13 cellular contexts compared by ENCODE assay signal in genomic region chr16:8989099-8989878, GRCh38.
"Had no signal": no experiment of that assay in that cellular context is flagged by ENCODE, and none has a peak within 500 bp of the region (broad histone marks: within the 10 kb centered on the region; RNA-seq: fewer than 3 reads in every experiment).

No MANE protein-coding gene starts in this region.

- H3K36me3 Mint-ChIP-seq: activated naive CD4-positive, alpha-beta T cell treated with anti-CD3 and anti-CD28 coated beads, Interleukin-2, amount 10 ng/mL, durations not matched to agents 7 days and 5 days; stimulated activated effector memory CD8-positive, alpha-beta T cell treated with anti-CD3 and anti-CD28 coated beads, Interleukin-12 subunit alpha, Interleukin-12 subunit beta, amount 100 ng/mL, for 72 hours had no signal

- H3K27me3 ChIP-seq: ascending aorta, neural progenitor cell, ovary, vagina had no signal

- H3K4me1 Mint-ChIP-seq: activated naive CD4-positive, alpha-beta T cell treated with anti-CD3 and anti-CD28 coated beads, Interleukin-2, amount 10 ng/mL, durations not matched to agents 7 days and 5 days; stimulated activated effector memory CD8-positive, alpha-beta T cell treated with anti-CD3 and anti-CD28 coated beads, Interleukin-12 subunit alpha, Interleukin-12 subunit beta, amount 100 ng/mL, for 72 hours had no signal

- H3K4me3 Mint-ChIP-seq: activated naive CD4-positive, alpha-beta T cell treated with anti-CD3 and anti-CD28 coated beads, Interleukin-2, amount 10 ng/mL, durations not matched to agents 7 days and 5 days; neural progenitor cell; stimulated activated effector memory CD8-positive, alpha-beta T cell treated with anti-CD3 and anti-CD28 coated beads, Interleukin-12 subunit alpha, Interleukin-12 subunit beta, amount 100 ng/mL, for 72 hours had no signal

- ATAC-seq: stimulated activated effector memory CD8-positive, alpha-beta T cell treated with anti-CD3 and anti-CD28 coated beads, Interleukin-12 subunit alpha, Interleukin-12 subunit beta, amount 100 ng/mL, for 72 hours had no signal

- H3K9me3 ChIP-seq: ascending aorta, ovary, tibial artery, vagina had no signal

- H3K36me3 ChIP-seq: ascending aorta, neural progenitor cell, ovary, tibial artery, vagina had no signal

- DNase-seq: activated CD4-positive, alpha-beta T cell treated with anti-CD3 and anti-CD28 coated beads, Interleukin-2, amount 50 U/mL, for 48 hours; activated naive CD4-positive, alpha-beta T cell treated with anti-CD3 and anti-CD28 coated beads, Interleukin-2, amount 10 ng/mL, durations not matched to agents 7 days and 5 days; activated T-cell treated with anti-CD3 and anti-CD28 coated beads, Interleukin-2, amount 50 U/mL, for 1 hour; ovary; T-helper 1 cell; T1000; tibial artery had no signal

- H3K27ac Mint-ChIP-seq: activated naive CD4-positive, alpha-beta T cell treated with anti-CD3 and anti-CD28 coated beads, Interleukin-2, amount 10 ng/mL, durations not matched to agents 7 days and 5 days; activated T-helper 2 cell treated with anti-CD3 and anti-CD28 coated beads, Interferon-gamma antibody, Interleukin-2, Interleukin-4, amounts not matched to agents 10 μg/mL and 5 μg/mL and 100 μg/mL, durations not matched to agents 14 hours and 24 hours and 36 hours; neural progenitor cell; stimulated activated effector memory CD8-positive, alpha-beta T cell treated with anti-CD3 and anti-CD28 coated beads, Interleukin-12 subunit alpha, Interleukin-12 subunit beta, amount 100 ng/mL, for 72 hours had no signal

- H3K4me1 ChIP-seq: ascending aorta, neural progenitor cell, tibial artery, vagina had no signal

- H3K9me3 Mint-ChIP-seq: activated naive CD4-positive, alpha-beta T cell treated with anti-CD3 and anti-CD28 coated beads, Interleukin-2, amount 10 ng/mL, durations not matched to agents 7 days and 5 days; activated T-helper 2 cell treated with anti-CD3 and anti-CD28 coated beads, Interferon-gamma antibody, Interleukin-2, Interleukin-4, amounts not matched to agents 10 μg/mL and 5 μg/mL and 100 μg/mL, durations not matched to agents 14 hours and 24 hours and 36 hours; neural progenitor cell; stimulated activated effector memory CD8-positive, alpha-beta T cell treated with anti-CD3 and anti-CD28 coated beads, Interleukin-12 subunit alpha, Interleukin-12 subunit beta, amount 100 ng/mL, for 72 hours had no signal

- H3K27ac ChIP-seq: ascending aorta, neural progenitor cell, ovary, tibial artery, vagina, VCaP had no signal

- H3K4me3 ChIP-seq: ascending aorta, neural progenitor cell, ovary, tibial artery, vagina had no signal
